Comparison of ENCODE assay signal across 20 cellular contexts in the genomic region with DNA sequence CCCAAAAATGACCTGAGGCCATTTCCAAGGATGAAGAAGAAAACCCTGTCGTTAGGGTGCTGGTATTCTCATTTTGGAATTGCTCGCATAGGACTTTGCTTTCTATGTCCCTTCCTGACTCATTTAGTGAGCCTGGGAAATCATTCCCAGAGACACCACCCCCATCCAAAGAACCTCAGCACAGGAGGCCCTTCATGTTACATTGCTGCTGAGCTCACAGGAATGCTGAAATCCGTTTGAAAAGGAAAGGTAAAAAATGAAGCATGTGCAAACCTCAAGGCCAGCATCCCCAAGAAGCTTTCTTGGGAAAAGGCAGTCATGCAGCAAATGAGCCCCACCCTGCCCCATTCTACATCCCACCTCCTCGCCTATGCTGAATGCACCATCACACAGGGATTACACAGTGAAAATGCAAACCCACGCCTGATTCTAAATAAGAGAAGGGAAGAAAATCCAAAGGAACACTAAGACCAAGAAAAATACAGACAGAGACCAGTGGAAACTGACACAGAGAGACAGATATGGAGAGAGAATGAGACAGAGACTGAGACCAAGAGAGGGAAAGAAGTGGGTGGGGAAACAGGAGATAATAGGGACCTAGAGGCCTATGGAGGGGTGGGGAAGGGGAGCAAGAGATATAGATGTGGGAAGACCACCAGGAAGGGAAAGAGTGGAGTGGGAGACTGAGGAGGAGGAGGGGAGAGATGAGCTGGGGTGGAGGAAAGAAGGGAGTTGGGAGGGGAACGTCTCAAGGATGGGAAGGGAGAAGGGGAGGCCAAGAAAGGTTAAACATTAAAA.
DNase-seq lines count a peak whose midpoint lies in the region; ATAC-seq and TF ChIP-seq lines count a peak whose summit lies in the region.
"Had no signal": no experiment of that assay in that cellular context is flagged by ENCODE, and none has a peak within 500 bp of the region (broad histone marks: within the 10 kb centered on the region; RNA-seq: fewer than 3 reads in every experiment).

No MANE protein-coding gene starts in this region.

- H3K9me2 ChIP-seq in DOHH2 (replicated peaks; ENCODE audit: control insufficient read depth, low read length): no peaks in the 10 kb centered on the region

- H3K79me2 ChIP-seq in DOHH2 (ENCODE audit: control insufficient read depth, low read length): peaks cover 52% of the 10 kb centered on the region

- no peak for TF ChIP-seq CTCF in DOHH2 (IDR thresholded peaks at IDR 0.05; ENCODE audit: low read depth, low read length, poor library complexity, severe bottlenecking)

- peak overlapping the region; percentile 44 for H3K4me2 ChIP-seq in DOHH2 (ENCODE audit: low read length)

- H3K36me3 ChIP-seq in DOHH2 (ENCODE audit: control insufficient read depth, low read length): peaks cover 50% of the 10 kb centered on the region
- H3K36me3 ChIP-seq: right lobe of liver had no signal

- H3K4me3 ChIP-seq in DOHH2 (ENCODE audit: low read length): 0 out of 2 replicates have a peak overlapping the region, but pooled peaks have one; percentile 6
- H3K4me3 ChIP-seq: coronary artery, right lobe of liver had no signal

- no peaks in the 10 kb centered on the region for H3K9me3 Mint-ChIP-seq in stimulated activated memory B cell treated with anti-CD40 and anti-IgM and Interleukin-4, amounts not matched to agents 10 μg/mL and 1 μg/mL and 100 μg/mL, for 72 hours
- H3K9me3 Mint-ChIP-seq: activated CD4-positive, alpha-beta memory T cell treated with anti-CD3 and anti-CD28 coated beads for 36 hours; activated naive CD4-positive, alpha-beta T cell treated with anti-CD3 and anti-CD28 coated beads, Interleukin-2, amount 50 U/mL, for 24 hours; mesothelial cell of epicardium had no signal

- peak overlapping the region; percentile 68 for H3K27ac Mint-ChIP-seq in stimulated activated memory B cell treated with anti-CD40 and anti-IgM and Interleukin-4, amounts not matched to agents 10 μg/mL and 1 μg/mL and 100 μg/mL, for 72 hours
- H3K27ac Mint-ChIP-seq: activated CD4-positive, alpha-beta memory T cell treated with anti-CD3 and anti-CD28 coated beads for 36 hours; mesothelial cell of epicardium had no signal

- DNase-seq in kidney glomerular epithelial cell (lab: John Stamatoyannopoulos, UW) (peak; percentile 34), NCI-H2171 treated with DMSO at 0.1 percent for 48 hours (lab: John Stamatoyannopoulos, UW) (no peak), NCI-H146 treated with DMSO at 0.1 percent for 48 hours (lab: John Stamatoyannopoulos, UW; ENCODE audit: unreplicated experiment) (no peak)
- DNase-seq: activated CD4-positive, alpha-beta memory T cell treated with anti-CD3 and anti-CD28 coated beads for 36 hours; activated T-cell treated with anti-CD3 and anti-CD28 coated beads, Interleukin-2, amount 50 U/mL, for 1 hour; AML-193; foreskin melanocyte; left colon; NCI-H1694; NCI-H345; right lobe of liver; SHP77 had no signal

- H3K4me1 Mint-ChIP-seq in stimulated activated memory B cell treated with anti-CD40 and anti-IgM and Interleukin-4, amounts not matched to agents 10 μg/mL and 1 μg/mL and 100 μg/mL, for 72 hours: peaks cover 61% of the 10 kb centered on the region

- H3K4me1 ChIP-seq in DOHH2 (ENCODE audit: control insufficient read depth, low read length): peaks cover 86% of the 10 kb centered on the region
- H3K4me1 ChIP-seq: right lobe of liver had no signal

- no peak for ATAC-seq in stimulated activated memory B cell treated with anti-CD40 and anti-IgM and Interleukin-4, amounts not matched to agents 10 μg/mL and 1 μg/mL and 100 μg/mL, for 72 hours
- ATAC-seq in GM19467 (IDR thresholded peaks at IDR 0.05; ENCODE audit: unreplicated experiment): no peak
- ATAC-seq: left colon, right lobe of liver had no signal

- H3K27ac ChIP-seq in DOHH2 (ENCODE audit: low read depth, low read length) (peak overlapping the region; percentile 47), angular gyrus (ENCODE audit: low read depth, low read length) (peak overlapping the region; percentile 78)
- H3K27ac ChIP-seq: coronary artery, right lobe of liver, VCaP had no signal

- H3F3A ChIP-seq in DOHH2 (ENCODE audit: control insufficient read depth, insufficient read depth): peaks cover 23% of the 10 kb centered on the region

- peaks cover 33% of the 10 kb centered on the region for H3K36me3 Mint-ChIP-seq in stimulated activated memory B cell treated with anti-CD40 and anti-IgM and Interleukin-4, amounts not matched to agents 10 μg/mL and 1 μg/mL and 100 μg/mL, for 72 hours

- no peaks in the 10 kb centered on the region for H3K27me3 Mint-ChIP-seq in stimulated activated memory B cell treated with anti-CD40 and anti-IgM and Interleukin-4, amounts not matched to agents 10 μg/mL and 1 μg/mL and 100 μg/mL, for 72 hours
- H3K27me3 Mint-ChIP-seq: activated CD4-positive, alpha-beta memory T cell treated with anti-CD3 and anti-CD28 coated beads for 36 hours; activated naive CD4-positive, alpha-beta T cell treated with anti-CD3 and anti-CD28 coated beads, Interleukin-2, amount 50 U/mL, for 24 hours had no signal

- H4K20me1 ChIP-seq in DOHH2 (ENCODE audit: control insufficient read depth, insufficient read depth, low read depth, low read length): no peaks in the 10 kb centered on the region

- H3K4me3 Mint-ChIP-seq in stimulated activated memory B cell treated with anti-CD40 and anti-IgM and Interleukin-4, amounts not matched to agents 10 μg/mL and 1 μg/mL and 100 μg/mL, for 72 hours: peak overlapping the region; percentile 13
- H3K4me3 Mint-ChIP-seq: activated CD4-positive, alpha-beta memory T cell treated with anti-CD3 and anti-CD28 coated beads for 36 hours; activated naive CD4-positive, alpha-beta T cell treated with anti-CD3 and anti-CD28 coated beads, Interleukin-2, amount 50 U/mL, for 24 hours; mesothelial cell of epicardium had no signal

- H3K9me3 ChIP-seq in DOHH2 (ENCODE audit: control insufficient read depth, insufficient read depth, low read length): no peaks in the 10 kb centered on the region
- H3K9me3 ChIP-seq: right lobe of liver had no signal

- no peaks in the 10 kb centered on the region for H3K27me3 ChIP-seq in DOHH2 (ENCODE audit: control insufficient read depth, low read length)
- H3K27me3 ChIP-seq: right lobe of liver had no signal
